In the genomic region with DNA sequence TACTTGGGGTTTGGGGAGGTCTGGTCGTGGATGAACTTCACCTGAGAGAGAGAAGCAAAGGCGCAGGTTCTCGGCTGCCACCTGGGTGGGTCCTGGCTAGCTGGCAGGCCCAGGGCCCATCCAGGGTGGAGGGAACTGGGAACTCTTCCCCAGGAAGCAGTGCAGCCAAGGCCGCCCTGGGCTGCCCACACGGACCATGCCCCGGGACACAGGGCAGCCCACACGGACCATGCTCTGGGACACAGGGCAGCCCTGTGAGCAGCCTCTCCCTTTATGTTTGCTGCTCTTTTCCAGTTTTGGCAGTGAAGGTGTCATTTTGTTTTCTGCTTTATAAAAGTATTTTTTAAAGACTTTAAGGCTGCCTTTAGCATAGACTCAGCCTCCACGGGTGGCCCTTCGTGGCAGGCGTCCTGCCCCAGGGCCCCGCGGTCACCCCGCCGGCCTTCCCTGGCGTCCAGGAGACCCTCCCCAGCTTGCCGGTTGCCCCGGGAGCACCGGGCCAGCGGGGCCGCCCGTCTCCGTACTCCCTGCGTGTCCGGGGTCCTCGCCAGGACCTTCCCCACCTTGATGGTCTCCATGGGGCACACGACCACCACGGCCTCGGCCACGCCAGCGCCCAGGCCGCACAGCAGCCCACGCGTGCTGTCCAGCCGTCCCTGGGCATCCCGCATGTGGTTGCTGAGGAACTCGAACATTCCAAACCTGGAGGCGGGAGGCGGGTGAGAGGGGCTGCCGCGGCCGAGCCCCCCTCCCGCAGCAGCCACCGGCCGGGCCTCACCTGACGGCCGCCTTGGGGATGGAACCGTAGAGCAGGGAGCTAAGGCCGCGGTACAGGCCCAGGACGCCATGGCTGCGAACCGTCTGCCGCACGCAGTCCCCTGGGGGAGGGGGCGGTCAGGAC, we compare ENCODE assay signal across 8 cellular contexts. TPM values are rescaled to one million over a fixed set of nuclear protein-coding genes. Genes with fewer than 3 reads are reported as not detected.
DNase-seq lines count a peak whose midpoint lies in the region; TF ChIP-seq lines count a peak whose summit lies in the region.

No MANE protein-coding gene starts in this region.

- H3K27ac ChIP-seq in 22Rv1 (peak overlapping the region; percentile 93), breast epithelium (peak overlapping the region; percentile 91 to 98)

- H3K4me3 Mint-ChIP-seq in HFFc6: peak overlapping the region; percentile 78

- H3K9me3 Mint-ChIP-seq in HFFc6: no peaks in the 10 kb centered on the region

- H3K36me3 ChIP-seq in breast epithelium: no peaks in the 10 kb centered on the region

- H3K27me3 ChIP-seq in breast epithelium: no peaks in the 10 kb centered on the region
- no peaks in the 10 kb centered on the region for H3K27me3 ChIP-seq in mononuclear cell (ENCODE audit: insufficient read depth, low read length)

- peaks cover 50% of the 10 kb centered on the region for H3K4me1 Mint-ChIP-seq in HFFc6 (ENCODE audit: low read depth)

- no peak for TF ChIP-seq CTCF in 22Rv1 (IDR thresholded peaks at IDR 0.05)
- no peak for TF ChIP-seq CTCF in HFFc6 (IDR thresholded peaks at IDR 0.05)
- TF ChIP-seq CTCF in breast epithelium (IDR thresholded peaks at IDR 0.05): no peak

- peak overlapping the region; percentile 48 for H3K27ac Mint-ChIP-seq in HFFc6

- no peak for TF ChIP-seq POLR2A in breast epithelium (IDR thresholded peaks at IDR 0.05)

- H3K36me3 Mint-ChIP-seq in HFFc6 (ENCODE audit: low read depth): peaks cover 6% of the 10 kb centered on the region; the same call in 1 of the 2 replicates

- H3K9me3 ChIP-seq in breast epithelium: no peaks in the 10 kb centered on the region
- no peaks in the 10 kb centered on the region for H3K9me3 ChIP-seq in mononuclear cell (ENCODE audit: low read depth, low read length)

- H3K4me3 ChIP-seq in breast epithelium (peak overlapping the region; percentile 78 to 86 (median 85)), mononuclear cell (ENCODE audit: low read length) (peak overlapping the region; percentile 62)

- intact Hi-C loops in breast epithelium (cut with DNase I; ENCODE audit: low total_unique reads): loop anchor here (5.0 kb wide), 1 partner anchor 1270 kb away; no protein-coding TSS in a partner anchor

- H3K4me1 ChIP-seq in breast epithelium: peaks cover 12 to 38% of the 10 kb centered on the region in 2 donors
- H3K4me1 ChIP-seq in mononuclear cell (ENCODE audit: insufficient read depth, low read length): peaks cover 49% of the 10 kb centered on the region

- DNase-seq in HFFc6 (no peak), breast epithelium (ENCODE audit: low spot score in 2 of 2) (no peak), NCI-H146 (lab: John Stamatoyannopoulos, UW) (no peak), NCI-H1092 treated with DMSO at 0.1 percent for 48 hours (lab: John Stamatoyannopoulos, UW) (no peak), cortex of kidney (lab: John Stamatoyannopoulos, UW) (no peak), DMS79 treated with DMSO at 0.1 percent for 48 hours (lab: John Stamatoyannopoulos, UW) (no peak)

- H3K27me3 Mint-ChIP-seq in HFFc6 (ENCODE audit: insufficient read depth): peaks cover 4% of the 10 kb centered on the region

RNA-seq across cellular contexts. Expression of gene SLC25A1, which starts 1.1 kb away (rescaled TPM):
- 100 to 1,000 TPM; 102 to 124 (median 108) TPM for total RNA-seq in HFFc6 (2021; fragmentation: NEBNext Ultra II Directional; extraction: Animal tissue kit (Norgen Biotek cat#: 25700))
- total RNA-seq in breast epithelium: 100 to 1,000 TPM in 1 of 3 donors, 10 to 100 TPM in 2; 49.2 to 140 (median 50.2) TPM
- 12.4 TPM for total RNA-seq in mononuclear cell

RNA-seq across cellular contexts. Expression of gene GSC2, which starts 27.3 kb away (rescaled TPM):
- not detected for total RNA-seq in HFFc6 (2021; fragmentation: NEBNext Ultra II Directional; extraction: Animal tissue kit (Norgen Biotek cat#: 25700))
- total RNA-seq in breast epithelium: not detected
- total RNA-seq in mononuclear cell: not detected

RNA-seq across cellular contexts. Expression of gene ESS2, which starts 33.0 kb away (rescaled TPM):
- 10 to 100 TPM; 16.6 to 19.2 (median 17.6) TPM for total RNA-seq in HFFc6 (2021; fragmentation: NEBNext Ultra II Directional; extraction: Animal tissue kit (Norgen Biotek cat#: 25700))
- total RNA-seq in breast epithelium (10 to 100 TPM; 12.2 to 17.7 (median 13.8) TPM), mononuclear cell (24.0 TPM)

RNA-seq across cellular contexts. Expression of gene TSSK2, which starts 46.3 kb away (rescaled TPM):
- not detected for total RNA-seq in HFFc6 (2021; fragmentation: NEBNext Ultra II Directional; extraction: Animal tissue kit (Norgen Biotek cat#: 25700))
- total RNA-seq in breast epithelium (not detected), mononuclear cell (0.21 TPM)

RNA-seq across cellular contexts. Expression of gene DGCR2, which starts 55.2 kb away (rescaled TPM):
- 10 to 100 TPM; 46.1 to 57.9 (median 53.7) TPM for total RNA-seq in HFFc6 (2021; fragmentation: NEBNext Ultra II Directional; extraction: Animal tissue kit (Norgen Biotek cat#: 25700))
- total RNA-seq in breast epithelium (10 to 100 TPM; 36.8 to 58.4 (median 42.9) TPM), mononuclear cell (31.2 TPM)
